Comparison of ENCODE assay signal across 2 cellular contexts in the genomic region with DNA sequence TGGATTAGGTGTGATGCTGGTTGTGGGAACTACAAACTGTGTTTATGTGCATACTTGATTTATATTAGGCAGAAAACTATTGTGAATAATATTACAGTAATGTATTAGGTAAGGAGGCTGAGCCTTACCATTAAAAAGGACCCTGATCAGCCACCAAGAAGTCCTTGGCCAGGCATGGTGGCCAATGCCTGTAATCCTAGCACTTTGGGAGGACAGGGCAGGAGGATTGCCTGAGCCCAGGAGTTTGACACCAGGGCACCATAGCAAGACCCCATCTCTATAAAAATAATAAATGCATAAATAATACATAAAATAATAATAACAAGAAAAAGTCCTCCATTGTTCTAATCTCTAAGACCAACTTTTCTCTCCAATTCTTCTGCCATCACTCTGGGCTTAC.
TF ChIP-seq lines count a peak whose summit lies in the region.

No MANE protein-coding gene starts in this region.

TF ChIP-seq in WTC11, 78 proteins besides CTCF, POLR2A, EP300 and RAD21:
- TF ChIP-seq ZNF121 (CRISPR knock-in tag; IDR thresholded peaks at IDR 0.05) (0 out of 2 replicates have a peak, but pooled peaks have one; percentile 56), ATF1 (CRISPR knock-in tag; IDR thresholded peaks at IDR 0.05) (no peak)

TF ChIP-seq in K562, 482 proteins besides CTCF, POLR2A, EP300 and RAD21:
- peak; percentile 25 for TF ChIP-seq RBM25 (IDR thresholded peaks at IDR 0.05; ENCODE audit: low read depth, low read length, severe bottlenecking)
- TF ChIP-seq ASH1L (IDR thresholded peaks at IDR 0.05; ENCODE audit: borderline replicate concordance, low read depth, partially characterized antibody), result no peak
- TF ChIP-seq KDM1A (IDR thresholded peaks at IDR 0.05), result peak in 1 of 2 experiments; percentile 41; a peak in 1 of 4 replicates
- TF ChIP-seq ZNF121 (CRISPR knock-in tag; conservative IDR thresholded peaks at IDR 0.05), result peak; percentile 68
- TF ChIP-seq FOXJ2 (tag; IDR thresholded peaks at IDR 0.05), result no peak
